10 cellular contexts compared by ENCODE assay signal in genomic region chr15:58229297-58229768, GRCh38.
A peak's percentile ranks its signal among the peaks of the same experiment; 100 is the strongest.
DNase-seq lines count a peak whose midpoint lies in the region; ATAC-seq and TF ChIP-seq lines count a peak whose summit lies in the region.
"Had no signal": no experiment of that assay in that cellular context is flagged by ENCODE, and none has a peak within 500 bp of the region (broad histone marks: within the 10 kb centered on the region; RNA-seq: fewer than 3 reads in every experiment).

No MANE protein-coding gene starts in this region.

- H3K4me3 ChIP-seq in fibroblast of mammary gland (ENCODE audit: control insufficient read depth, low read depth, low read length): no peak overlapping the region

- DNase-seq in ACHN: peak; percentile 26
- peak; percentile 55 for DNase-seq in LHCN-M2 (ENCODE audit: low read depth)
- DNase-seq in fibroblast of mammary gland (ENCODE audit: low read depth): peak; percentile 19
- peak; percentile 78 for DNase-seq in midbrain (lab: John Stamatoyannopoulos, UW)
- no peak for DNase-seq in NAMALWA (ENCODE audit: low spot score)
- no peak for DNase-seq in DMS79 treated with DMSO at 0.1 percent for 48 hours (lab: John Stamatoyannopoulos, UW)
- no peak for DNase-seq in EL
- DNase-seq: CD4-positive, alpha-beta T cell; NCI-H2081 treated with DMSO at 0.1 percent for 48 hours had no signal

- ATAC-seq in GM19467 (IDR thresholded peaks at IDR 0.05; ENCODE audit: unreplicated experiment): no peak

- in situ Hi-C loops in ACHN (cut with HindIII; ENCODE audit: low pct_ligation_motif_present, low pct_unique_long_range_greater_than_20kb, low sequenced_read_pairs): no loop called here

- no peak for TF ChIP-seq CTCF in fibroblast of mammary gland (conservative IDR thresholded peaks at IDR 0.05; ENCODE audit: control insufficient read depth, insufficient read depth, low read depth, low read length)

Comparison
In these comparisons a context has a peak if more than half of its experiments do, and no peak if none do; other contexts are left out.
1. DNase-seq: peak in ACHN (single experiment), LHCN-M2 (single experiment), fibroblast of mammary gland (single experiment) and midbrain (single experiment); none in NAMALWA (single experiment), DMS79 treated with DMSO at 0.1 percent for 48 hours (single experiment) and EL (single experiment).